ENCODE assay signal across 1 cellular context in the genomic region with DNA sequence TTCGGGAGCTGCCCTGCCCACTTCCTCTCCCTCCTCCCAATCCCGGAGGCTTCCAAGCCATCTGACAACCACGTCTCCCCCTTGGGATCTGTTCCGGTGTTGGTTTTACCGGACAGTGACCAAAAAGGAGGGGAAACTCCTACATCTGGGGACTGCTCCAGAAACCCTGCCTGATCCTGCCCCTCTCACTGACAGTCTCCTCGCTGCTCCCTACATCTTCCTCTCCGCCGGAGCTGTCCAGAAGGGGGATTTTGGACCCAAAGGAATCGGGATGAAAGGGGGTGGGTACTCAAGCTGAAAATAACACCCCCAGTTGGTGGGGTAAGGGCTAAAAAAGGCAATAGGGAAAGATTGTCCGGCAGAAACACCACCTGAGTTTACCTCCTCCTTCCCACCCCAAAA.
TF ChIP-seq lines count a peak whose summit lies in the region.

No MANE protein-coding gene starts in this region.

TF ChIP-seq in HepG2, 621 proteins besides CTCF, POLR2A, EP300 and RAD21 (continued from another document and continues in another):
- TF ChIP-seq, protein P1, sequence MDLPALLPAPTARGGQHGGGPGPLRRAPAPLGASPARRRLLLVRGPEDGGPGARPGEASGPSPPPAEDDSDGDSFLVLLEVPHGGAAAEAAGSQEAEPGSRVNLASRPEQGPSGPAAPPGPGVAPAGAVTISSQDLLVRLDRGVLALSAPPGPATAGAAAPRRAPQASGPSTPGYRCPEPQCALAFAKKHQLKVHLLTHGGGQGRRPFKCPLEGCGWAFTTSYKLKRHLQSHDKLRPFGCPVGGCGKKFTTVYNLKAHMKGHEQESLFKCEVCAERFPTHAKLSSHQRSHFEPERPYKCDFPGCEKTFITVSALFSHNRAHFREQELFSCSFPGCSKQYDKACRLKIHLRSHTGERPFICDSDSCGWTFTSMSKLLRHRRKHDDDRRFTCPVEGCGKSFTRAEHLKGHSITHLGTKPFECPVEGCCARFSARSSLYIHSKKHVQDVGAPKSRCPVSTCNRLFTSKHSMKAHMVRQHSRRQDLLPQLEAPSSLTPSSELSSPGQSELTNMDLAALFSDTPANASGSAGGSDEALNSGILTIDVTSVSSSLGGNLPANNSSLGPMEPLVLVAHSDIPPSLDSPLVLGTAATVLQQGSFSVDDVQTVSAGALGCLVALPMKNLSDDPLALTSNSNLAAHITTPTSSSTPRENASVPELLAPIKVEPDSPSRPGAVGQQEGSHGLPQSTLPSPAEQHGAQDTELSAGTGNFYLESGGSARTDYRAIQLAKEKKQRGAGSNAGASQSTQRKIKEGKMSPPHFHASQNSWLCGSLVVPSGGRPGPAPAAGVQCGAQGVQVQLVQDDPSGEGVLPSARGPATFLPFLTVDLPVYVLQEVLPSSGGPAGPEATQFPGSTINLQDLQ (CRISPR knock-in tag; IDR thresholded peaks at IDR 0.05): no peak
- TF ChIP-seq KDM4B (CRISPR knock-in tag; IDR thresholded peaks at IDR 0.05) (0 out of 2 replicates have a peak, but pooled peaks have one; percentile 16), PPARG (CRISPR knock-in tag; conservative IDR thresholded peaks at IDR 0.05) (no peak), YY1 (IDR thresholded peaks at IDR 0.05; ENCODE audit: insufficient read depth, insufficient replicate concordance, low read depth, low read length) (peak; percentile 29), SYNCRIP (IDR thresholded peaks at IDR 0.05; ENCODE audit: insufficient read depth, low read depth, low read length) (no peak), ZNF234 (CRISPR knock-in tag; conservative IDR thresholded peaks at IDR 0.05) (no peak; the same call in 1 of the 2 replicates), ZNF484 (CRISPR knock-in tag; IDR thresholded peaks at IDR 0.05; ENCODE audit: borderline replicate concordance, low read depth) (no peak; the same call in 1 of the 2 replicates), ATF7-NPFF (CRISPR knock-in tag; IDR thresholded peaks at IDR 0.05; ENCODE audit: low read depth) (no peak), ZMYM3 (CRISPR knock-in tag; IDR thresholded peaks at IDR 0.05) (peak; percentile 30; the same call in 1 of the 2 replicates), SIX4 (CRISPR knock-in tag; IDR thresholded peaks at IDR 0.05) (no peak), RORA (CRISPR knock-in tag; IDR thresholded peaks at IDR 0.05) (no peak), SIN3B (IDR thresholded peaks at IDR 0.05; ENCODE audit: low read length) (no peak), HNRNPLL (IDR thresholded peaks at IDR 0.05; ENCODE audit: low read depth, low read length, poor library complexity, severe bottlenecking) (no peak), ZNF296 (CRISPR knock-in tag; conservative IDR thresholded peaks at IDR 0.05) (no peak), RFXAP (CRISPR knock-in tag; IDR thresholded peaks at IDR 0.05; ENCODE audit: borderline replicate concordance) (0 out of 2 replicates have a peak, but pooled peaks have one; percentile 28), ZFP62 (CRISPR knock-in tag; IDR thresholded peaks at IDR 0.05) (no peak), PHF5A (CRISPR knock-in tag; IDR thresholded peaks at IDR 0.05; ENCODE audit: low read depth, unreplicated experiment) (peak; percentile 37), DNMT3B (CRISPR knock-in tag; conservative IDR thresholded peaks at IDR 0.05) (0 out of 2 replicates have a peak, but pooled peaks have one; percentile 9)
- TF ChIP-seq, protein P2, sequence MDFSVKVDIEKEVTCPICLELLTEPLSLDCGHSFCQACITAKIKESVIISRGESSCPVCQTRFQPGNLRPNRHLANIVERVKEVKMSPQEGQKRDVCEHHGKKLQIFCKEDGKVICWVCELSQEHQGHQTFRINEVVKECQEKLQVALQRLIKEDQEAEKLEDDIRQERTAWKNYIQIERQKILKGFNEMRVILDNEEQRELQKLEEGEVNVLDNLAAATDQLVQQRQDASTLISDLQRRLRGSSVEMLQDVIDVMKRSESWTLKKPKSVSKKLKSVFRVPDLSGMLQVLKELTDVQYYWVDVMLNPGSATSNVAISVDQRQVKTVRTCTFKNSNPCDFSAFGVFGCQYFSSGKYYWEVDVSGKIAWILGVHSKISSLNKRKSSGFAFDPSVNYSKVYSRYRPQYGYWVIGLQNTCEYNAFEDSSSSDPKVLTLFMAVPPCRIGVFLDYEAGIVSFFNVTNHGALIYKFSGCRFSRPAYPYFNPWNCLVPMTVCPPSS (IDR thresholded peaks at IDR 0.05): no peak
- TF ChIP-seq, protein P3, sequence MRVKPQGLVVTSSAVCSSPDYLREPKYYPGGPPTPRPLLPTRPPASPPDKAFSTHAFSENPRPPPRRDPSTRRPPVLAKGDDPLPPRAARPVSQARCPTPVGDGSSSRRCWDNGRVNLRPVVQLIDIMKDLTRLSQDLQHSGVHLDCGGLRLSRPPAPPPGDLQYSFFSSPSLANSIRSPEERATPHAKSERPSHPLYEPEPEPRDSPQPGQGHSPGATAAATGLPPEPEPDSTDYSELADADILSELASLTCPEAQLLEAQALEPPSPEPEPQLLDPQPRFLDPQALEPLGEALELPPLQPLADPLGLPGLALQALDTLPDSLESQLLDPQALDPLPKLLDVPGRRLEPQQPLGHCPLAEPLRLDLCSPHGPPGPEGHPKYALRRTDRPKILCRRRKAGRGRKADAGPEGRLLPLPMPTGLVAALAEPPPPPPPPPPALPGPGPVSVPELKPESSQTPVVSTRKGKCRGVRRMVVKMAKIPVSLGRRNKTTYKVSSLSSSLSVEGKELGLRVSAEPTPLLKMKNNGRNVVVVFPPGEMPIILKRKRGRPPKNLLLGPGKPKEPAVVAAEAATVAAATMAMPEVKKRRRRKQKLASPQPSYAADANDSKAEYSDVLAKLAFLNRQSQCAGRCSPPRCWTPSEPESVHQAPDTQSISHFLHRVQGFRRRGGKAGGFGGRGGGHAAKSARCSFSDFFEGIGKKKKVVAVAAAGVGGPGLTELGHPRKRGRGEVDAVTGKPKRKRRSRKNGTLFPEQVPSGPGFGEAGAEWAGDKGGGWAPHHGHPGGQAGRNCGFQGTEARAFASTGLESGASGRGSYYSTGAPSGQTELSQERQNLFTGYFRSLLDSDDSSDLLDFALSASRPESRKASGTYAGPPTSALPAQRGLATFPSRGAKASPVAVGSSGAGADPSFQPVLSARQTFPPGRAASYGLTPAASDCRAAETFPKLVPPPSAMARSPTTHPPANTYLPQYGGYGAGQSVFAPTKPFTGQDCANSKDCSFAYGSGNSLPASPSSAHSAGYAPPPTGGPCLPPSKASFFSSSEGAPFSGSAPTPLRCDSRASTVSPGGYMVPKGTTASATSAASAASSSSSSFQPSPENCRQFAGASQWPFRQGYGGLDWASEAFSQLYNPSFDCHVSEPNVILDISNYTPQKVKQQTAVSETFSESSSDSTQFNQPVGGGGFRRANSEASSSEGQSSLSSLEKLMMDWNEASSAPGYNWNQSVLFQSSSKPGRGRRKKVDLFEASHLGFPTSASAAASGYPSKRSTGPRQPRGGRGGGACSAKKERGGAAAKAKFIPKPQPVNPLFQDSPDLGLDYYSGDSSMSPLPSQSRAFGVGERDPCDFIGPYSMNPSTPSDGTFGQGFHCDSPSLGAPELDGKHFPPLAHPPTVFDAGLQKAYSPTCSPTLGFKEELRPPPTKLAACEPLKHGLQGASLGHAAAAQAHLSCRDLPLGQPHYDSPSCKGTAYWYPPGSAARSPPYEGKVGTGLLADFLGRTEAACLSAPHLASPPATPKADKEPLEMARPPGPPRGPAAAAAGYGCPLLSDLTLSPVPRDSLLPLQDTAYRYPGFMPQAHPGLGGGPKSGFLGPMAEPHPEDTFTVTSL (CRISPR knock-in tag; IDR thresholded peaks at IDR 0.05; ENCODE audit: borderline replicate concordance): peak; percentile 40; the same call in 1 of the 2 replicates
- TF ChIP-seq, protein P4, sequence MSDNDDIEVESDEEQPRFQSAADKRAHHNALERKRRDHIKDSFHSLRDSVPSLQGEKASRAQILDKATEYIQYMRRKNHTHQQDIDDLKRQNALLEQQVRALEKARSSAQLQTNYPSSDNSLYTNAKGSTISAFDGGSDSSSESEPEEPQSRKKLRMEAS (IDR thresholded peaks at IDR 0.05): 0 out of 2 replicates have a peak, but pooled peaks have one; percentile 20
- TF ChIP-seq, protein P5, sequence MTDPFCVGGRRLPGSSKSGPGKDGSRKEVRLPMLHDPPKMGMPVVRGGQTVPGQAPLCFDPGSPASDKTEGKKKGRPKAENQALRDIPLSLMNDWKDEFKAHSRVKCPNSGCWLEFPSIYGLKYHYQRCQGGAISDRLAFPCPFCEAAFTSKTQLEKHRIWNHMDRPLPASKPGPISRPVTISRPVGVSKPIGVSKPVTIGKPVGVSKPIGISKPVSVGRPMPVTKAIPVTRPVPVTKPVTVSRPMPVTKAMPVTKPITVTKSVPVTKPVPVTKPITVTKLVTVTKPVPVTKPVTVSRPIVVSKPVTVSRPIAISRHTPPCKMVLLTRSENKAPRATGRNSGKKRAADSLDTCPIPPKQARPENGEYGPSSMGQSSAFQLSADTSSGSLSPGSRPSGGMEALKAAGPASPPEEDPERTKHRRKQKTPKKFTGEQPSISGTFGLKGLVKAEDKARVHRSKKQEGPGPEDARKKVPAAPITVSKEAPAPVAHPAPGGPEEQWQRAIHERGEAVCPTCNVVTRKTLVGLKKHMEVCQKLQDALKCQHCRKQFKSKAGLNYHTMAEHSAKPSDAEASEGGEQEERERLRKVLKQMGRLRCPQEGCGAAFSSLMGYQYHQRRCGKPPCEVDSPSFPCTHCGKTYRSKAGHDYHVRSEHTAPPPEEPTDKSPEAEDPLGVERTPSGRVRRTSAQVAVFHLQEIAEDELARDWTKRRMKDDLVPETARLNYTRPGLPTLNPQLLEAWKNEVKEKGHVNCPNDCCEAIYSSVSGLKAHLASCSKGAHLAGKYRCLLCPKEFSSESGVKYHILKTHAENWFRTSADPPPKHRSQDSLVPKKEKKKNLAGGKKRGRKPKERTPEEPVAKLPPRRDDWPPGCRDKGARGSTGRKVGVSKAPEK (CRISPR knock-in tag; IDR thresholded peaks at IDR 0.05; ENCODE audit: borderline replicate concordance): no peak
- TF ChIP-seq, protein P6, sequence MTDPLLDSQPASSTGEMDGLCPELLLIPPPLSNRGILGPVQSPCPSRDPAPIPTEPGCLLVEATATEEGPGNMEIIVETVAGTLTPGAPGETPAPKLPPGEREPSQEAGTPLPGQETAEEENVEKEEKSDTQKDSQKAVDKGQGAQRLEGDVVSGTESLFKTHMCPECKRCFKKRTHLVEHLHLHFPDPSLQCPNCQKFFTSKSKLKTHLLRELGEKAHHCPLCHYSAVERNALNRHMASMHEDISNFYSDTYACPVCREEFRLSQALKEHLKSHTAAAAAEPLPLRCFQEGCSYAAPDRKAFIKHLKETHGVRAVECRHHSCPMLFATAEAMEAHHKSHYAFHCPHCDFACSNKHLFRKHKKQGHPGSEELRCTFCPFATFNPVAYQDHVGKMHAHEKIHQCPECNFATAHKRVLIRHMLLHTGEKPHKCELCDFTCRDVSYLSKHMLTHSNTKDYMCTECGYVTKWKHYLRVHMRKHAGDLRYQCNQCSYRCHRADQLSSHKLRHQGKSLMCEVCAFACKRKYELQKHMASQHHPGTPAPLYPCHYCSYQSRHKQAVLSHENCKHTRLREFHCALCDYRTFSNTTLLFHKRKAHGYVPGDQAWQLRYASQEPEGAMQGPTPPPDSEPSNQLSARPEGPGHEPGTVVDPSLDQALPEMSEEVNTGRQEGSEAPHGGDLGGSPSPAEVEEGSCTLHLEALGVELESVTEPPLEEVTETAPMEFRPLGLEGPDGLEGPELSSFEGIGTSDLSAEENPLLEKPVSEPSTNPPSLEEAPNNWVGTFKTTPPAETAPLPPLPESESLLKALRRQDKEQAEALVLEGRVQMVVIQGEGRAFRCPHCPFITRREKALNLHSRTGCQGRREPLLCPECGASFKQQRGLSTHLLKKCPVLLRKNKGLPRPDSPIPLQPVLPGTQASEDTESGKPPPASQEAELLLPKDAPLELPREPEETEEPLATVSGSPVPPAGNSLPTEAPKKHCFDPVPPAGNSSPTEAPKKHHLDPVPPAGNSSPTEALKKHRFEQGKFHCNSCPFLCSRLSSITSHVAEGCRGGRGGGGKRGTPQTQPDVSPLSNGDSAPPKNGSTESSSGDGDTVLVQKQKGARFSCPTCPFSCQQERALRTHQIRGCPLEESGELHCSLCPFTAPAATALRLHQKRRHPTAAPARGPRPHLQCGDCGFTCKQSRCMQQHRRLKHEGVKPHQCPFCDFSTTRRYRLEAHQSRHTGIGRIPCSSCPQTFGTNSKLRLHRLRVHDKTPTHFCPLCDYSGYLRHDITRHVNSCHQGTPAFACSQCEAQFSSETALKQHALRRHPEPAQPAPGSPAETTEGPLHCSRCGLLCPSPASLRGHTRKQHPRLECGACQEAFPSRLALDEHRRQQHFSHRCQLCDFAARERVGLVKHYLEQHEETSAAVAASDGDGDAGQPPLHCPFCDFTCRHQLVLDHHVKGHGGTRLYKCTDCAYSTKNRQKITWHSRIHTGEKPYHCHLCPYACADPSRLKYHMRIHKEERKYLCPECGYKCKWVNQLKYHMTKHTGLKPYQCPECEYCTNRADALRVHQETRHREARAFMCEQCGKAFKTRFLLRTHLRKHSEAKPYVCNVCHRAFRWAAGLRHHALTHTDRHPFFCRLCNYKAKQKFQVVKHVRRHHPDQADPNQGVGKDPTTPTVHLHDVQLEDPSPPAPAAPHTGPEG (CRISPR knock-in tag; IDR thresholded peaks at IDR 0.05): no peak
- TF ChIP-seq, protein P7, sequence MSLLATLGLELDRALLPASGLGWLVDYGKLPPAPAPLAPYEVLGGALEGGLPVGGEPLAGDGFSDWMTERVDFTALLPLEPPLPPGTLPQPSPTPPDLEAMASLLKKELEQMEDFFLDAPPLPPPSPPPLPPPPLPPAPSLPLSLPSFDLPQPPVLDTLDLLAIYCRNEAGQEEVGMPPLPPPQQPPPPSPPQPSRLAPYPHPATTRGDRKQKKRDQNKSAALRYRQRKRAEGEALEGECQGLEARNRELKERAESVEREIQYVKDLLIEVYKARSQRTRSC (CRISPR knock-in tag; IDR thresholded peaks at IDR 0.05; ENCODE audit: low read depth): no peak
- TF ChIP-seq, protein P8, sequence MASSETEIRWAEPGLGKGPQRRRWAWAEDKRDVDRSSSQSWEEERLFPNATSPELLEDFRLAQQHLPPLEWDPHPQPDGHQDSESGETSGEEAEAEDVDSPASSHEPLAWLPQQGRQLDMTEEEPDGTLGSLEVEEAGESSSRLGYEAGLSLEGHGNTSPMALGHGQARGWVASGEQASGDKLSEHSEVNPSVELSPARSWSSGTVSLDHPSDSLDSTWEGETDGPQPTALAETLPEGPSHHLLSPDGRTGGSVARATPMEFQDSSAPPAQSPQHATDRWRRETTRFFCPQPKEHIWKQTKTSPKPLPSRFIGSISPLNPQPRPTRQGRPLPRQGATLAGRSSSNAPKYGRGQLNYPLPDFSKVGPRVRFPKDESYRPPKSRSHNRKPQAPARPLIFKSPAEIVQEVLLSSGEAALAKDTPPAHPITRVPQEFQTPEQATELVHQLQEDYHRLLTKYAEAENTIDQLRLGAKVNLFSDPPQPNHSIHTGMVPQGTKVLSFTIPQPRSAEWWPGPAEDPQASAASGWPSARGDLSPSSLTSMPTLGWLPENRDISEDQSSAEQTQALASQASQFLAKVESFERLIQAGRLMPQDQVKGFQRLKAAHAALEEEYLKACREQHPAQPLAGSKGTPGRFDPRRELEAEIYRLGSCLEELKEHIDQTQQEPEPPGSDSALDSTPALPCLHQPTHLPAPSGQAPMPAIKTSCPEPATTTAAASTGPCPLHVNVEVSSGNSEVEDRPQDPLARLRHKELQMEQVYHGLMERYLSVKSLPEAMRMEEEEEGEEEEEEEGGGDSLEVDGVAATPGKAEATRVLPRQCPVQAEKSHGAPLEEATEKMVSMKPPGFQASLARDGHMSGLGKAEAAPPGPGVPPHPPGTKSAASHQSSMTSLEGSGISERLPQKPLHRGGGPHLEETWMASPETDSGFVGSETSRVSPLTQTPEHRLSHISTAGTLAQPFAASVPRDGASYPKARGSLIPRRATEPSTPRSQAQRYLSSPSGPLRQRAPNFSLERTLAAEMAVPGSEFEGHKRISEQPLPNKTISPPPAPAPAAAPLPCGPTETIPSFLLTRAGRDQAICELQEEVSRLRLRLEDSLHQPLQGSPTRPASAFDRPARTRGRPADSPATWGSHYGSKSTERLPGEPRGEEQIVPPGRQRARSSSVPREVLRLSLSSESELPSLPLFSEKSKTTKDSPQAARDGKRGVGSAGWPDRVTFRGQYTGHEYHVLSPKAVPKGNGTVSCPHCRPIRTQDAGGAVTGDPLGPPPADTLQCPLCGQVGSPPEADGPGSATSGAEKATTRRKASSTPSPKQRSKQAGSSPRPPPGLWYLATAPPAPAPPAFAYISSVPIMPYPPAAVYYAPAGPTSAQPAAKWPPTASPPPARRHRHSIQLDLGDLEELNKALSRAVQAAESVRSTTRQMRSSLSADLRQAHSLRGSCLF (CRISPR knock-in tag; IDR thresholded peaks at IDR 0.05; ENCODE audit: borderline replicate concordance): no peak
